1 cellular context compared by ENCODE assay signal in the genomic region with DNA sequence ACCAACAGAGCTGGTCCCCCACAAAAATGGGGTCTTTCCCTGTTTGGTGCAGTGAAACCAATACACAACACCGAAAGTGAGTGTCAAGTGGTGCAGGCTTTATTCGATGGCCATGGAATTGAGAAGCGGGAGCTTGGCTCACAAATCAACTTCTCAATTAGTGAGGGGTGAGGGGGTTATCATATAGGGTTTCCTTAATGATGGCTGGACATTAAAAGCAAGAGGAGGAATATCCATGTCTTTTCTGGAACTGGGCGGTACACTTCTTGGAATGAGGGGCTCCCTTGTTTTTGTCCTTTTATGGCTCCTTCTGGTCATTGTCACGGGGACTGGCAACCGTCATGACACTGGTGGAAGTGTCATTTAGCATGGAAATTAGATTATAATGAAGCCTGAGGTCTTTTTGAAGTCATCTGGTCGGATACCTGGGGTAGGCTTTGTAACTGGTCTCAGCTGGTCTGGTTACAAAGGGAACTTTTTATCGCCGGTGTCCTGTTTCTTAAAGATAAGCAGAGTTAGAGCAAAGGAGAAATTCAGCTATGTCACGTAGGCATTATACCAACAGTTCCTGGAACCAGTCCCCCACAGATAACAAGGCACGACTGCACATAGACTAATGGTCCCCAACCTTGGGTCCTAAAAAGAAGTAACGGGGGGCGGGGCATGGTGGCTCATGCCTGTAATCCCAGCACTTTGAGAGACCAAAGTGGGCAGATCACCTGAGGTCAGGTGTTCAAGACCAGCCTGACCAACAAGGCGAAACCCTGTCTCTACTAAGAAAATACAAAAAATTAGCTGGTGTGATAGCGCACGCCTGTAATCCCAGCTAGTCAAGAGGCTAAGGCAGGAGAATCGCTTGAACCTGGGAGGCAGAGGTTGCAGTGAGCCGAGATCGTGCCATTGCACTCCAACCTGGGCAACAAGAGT.
TF ChIP-seq lines count a peak whose summit lies in the region.

No MANE protein-coding gene starts in this region.

TF ChIP-seq in K562, 482 proteins besides CTCF, POLR2A, EP300 and RAD21 (continued from another document and continues in another):
- TF ChIP-seq, protein P1, sequence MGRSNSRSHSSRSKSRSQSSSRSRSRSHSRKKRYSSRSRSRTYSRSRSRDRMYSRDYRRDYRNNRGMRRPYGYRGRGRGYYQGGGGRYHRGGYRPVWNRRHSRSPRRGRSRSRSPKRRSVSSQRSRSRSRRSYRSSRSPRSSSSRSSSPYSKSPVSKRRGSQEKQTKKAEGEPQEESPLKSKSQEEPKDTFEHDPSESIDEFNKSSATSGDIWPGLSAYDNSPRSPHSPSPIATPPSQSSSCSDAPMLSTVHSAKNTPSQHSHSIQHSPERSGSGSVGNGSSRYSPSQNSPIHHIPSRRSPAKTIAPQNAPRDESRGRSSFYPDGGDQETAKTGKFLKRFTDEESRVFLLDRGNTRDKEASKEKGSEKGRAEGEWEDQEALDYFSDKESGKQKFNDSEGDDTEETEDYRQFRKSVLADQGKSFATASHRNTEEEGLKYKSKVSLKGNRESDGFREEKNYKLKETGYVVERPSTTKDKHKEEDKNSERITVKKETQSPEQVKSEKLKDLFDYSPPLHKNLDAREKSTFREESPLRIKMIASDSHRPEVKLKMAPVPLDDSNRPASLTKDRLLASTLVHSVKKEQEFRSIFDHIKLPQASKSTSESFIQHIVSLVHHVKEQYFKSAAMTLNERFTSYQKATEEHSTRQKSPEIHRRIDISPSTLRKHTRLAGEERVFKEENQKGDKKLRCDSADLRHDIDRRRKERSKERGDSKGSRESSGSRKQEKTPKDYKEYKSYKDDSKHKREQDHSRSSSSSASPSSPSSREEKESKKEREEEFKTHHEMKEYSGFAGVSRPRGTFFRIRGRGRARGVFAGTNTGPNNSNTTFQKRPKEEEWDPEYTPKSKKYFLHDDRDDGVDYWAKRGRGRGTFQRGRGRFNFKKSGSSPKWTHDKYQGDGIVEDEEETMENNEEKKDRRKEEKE (IDR thresholded peaks at IDR 0.05; ENCODE audit: borderline replicate concordance in 1 of 2, control insufficient read depth in 1 of 2, low read depth in 2 of 2, low read length in 1 of 2), result no peak; a peak in 1 of 4 replicates
- TF ChIP-seq HDAC1 (IDR thresholded peaks at IDR 0.05), result peak in 1 of 2 experiments; percentile 78; a peak in 2 of 4 replicates
- TF ChIP-seq, protein P2, sequence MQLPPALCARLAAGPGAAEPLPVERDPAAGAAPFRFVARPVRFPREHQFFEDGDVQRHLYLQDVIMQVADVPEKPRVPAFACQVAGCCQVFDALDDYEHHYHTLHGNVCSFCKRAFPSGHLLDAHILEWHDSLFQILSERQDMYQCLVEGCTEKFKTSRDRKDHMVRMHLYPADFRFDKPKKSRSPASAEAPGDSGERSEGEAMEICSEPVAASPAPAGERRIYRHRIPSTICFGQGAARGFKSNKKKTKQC (CRISPR knock-in tag; IDR thresholded peaks at IDR 0.05), result no peak
- TF ChIP-seq GATA2 (CRISPR knock-in tag; IDR thresholded peaks at IDR 0.05), result peak; percentile 95
- TF ChIP-seq FOXA1 (IDR thresholded peaks at IDR 0.05; ENCODE audit: borderline replicate concordance), result no peak
- peak; percentile 97 for TF ChIP-seq TAL1 (IDR thresholded peaks at IDR 0.05)
- peak; percentile 73 for TF ChIP-seq PYGO2 (tag; IDR thresholded peaks at IDR 0.05)
- TF ChIP-seq NEUROD1 (IDR thresholded peaks at IDR 0.05; ENCODE audit: borderline replicate concordance, low read depth, low read length, partially characterized antibody), result peak; percentile 89
- no peak for TF ChIP-seq ZNF12 (CRISPR knock-in tag; IDR thresholded peaks at IDR 0.05)
- TF ChIP-seq, protein P3, sequence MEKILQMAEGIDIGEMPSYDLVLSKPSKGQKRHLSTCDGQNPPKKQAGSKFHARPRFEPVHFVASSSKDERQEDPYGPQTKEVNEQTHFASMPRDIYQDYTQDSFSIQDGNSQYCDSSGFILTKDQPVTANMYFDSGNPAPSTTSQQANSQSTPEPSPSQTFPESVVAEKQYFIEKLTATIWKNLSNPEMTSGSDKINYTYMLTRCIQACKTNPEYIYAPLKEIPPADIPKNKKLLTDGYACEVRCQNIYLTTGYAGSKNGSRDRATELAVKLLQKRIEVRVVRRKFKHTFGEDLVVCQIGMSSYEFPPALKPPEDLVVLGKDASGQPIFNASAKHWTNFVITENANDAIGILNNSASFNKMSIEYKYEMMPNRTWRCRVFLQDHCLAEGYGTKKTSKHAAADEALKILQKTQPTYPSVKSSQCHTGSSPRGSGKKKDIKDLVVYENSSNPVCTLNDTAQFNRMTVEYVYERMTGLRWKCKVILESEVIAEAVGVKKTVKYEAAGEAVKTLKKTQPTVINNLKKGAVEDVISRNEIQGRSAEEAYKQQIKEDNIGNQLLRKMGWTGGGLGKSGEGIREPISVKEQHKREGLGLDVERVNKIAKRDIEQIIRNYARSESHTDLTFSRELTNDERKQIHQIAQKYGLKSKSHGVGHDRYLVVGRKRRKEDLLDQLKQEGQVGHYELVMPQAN (IDR thresholded peaks at IDR 0.05; ENCODE audit: borderline replicate concordance), result peak; percentile 57; the same call in 1 of the 2 replicates
- TF ChIP-seq, protein P4, sequence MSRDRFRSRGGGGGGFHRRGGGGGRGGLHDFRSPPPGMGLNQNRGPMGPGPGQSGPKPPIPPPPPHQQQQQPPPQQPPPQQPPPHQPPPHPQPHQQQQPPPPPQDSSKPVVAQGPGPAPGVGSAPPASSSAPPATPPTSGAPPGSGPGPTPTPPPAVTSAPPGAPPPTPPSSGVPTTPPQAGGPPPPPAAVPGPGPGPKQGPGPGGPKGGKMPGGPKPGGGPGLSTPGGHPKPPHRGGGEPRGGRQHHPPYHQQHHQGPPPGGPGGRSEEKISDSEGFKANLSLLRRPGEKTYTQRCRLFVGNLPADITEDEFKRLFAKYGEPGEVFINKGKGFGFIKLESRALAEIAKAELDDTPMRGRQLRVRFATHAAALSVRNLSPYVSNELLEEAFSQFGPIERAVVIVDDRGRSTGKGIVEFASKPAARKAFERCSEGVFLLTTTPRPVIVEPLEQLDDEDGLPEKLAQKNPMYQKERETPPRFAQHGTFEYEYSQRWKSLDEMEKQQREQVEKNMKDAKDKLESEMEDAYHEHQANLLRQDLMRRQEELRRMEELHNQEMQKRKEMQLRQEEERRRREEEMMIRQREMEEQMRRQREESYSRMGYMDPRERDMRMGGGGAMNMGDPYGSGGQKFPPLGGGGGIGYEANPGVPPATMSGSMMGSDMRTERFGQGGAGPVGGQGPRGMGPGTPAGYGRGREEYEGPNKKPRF (IDR thresholded peaks at IDR 0.05; ENCODE audit: low read depth, low read length), result no peak
- TF ChIP-seq, protein P5, sequence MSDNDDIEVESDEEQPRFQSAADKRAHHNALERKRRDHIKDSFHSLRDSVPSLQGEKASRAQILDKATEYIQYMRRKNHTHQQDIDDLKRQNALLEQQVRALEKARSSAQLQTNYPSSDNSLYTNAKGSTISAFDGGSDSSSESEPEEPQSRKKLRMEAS (CRISPR knock-in tag; IDR thresholded peaks at IDR 0.05), result 0 out of 2 replicates have a peak, but pooled peaks have one; percentile 34
- TF ChIP-seq ERF (CRISPR knock-in tag; IDR thresholded peaks at IDR 0.05), result peak; percentile 78
- TF ChIP-seq, protein P6, sequence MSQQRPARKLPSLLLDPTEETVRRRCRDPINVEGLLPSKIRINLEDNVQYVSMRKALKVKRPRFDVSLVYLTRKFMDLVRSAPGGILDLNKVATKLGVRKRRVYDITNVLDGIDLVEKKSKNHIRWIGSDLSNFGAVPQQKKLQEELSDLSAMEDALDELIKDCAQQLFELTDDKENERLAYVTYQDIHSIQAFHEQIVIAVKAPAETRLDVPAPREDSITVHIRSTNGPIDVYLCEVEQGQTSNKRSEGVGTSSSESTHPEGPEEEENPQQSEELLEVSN (IDR thresholded peaks at IDR 0.05; ENCODE audit: borderline replicate concordance in 1 of 2, extremely low read depth in 1 of 2, insufficient read depth in 1 of 2, insufficient read length in 1 of 2, low read depth in 1 of 2, low read length in 1 of 2, poor library complexity in 1 of 2, severe bottlenecking in 1 of 2), result no peak
- TF ChIP-seq XRCC5 (IDR thresholded peaks at IDR 0.05; ENCODE audit: low read depth, low read length), result no peak
- TF ChIP-seq RBM22 (IDR thresholded peaks at IDR 0.05; ENCODE audit: low read depth, low read length, poor library complexity, severe bottlenecking), result no peak
- TF ChIP-seq CCAR2 (IDR thresholded peaks at IDR 0.05; ENCODE audit: low read depth, low read length), result no peak
- TF ChIP-seq RBM39 (optimal IDR thresholded peaks at IDR 0.05; ENCODE audit: low read depth, low read length), result no peak
- TF ChIP-seq CBFA2T2 (conservative IDR thresholded peaks at IDR 0.05), result no peak
- peak; percentile 91 for TF ChIP-seq DMBX1 (CRISPR knock-in tag; IDR thresholded peaks at IDR 0.05; ENCODE audit: borderline replicate concordance)
- TF ChIP-seq PHB (CRISPR knock-in tag; IDR thresholded peaks at IDR 0.05), result no peak
- TF ChIP-seq SRSF3 (IDR thresholded peaks at IDR 0.05; ENCODE audit: insufficient read depth, low read length), result no peak
- TF ChIP-seq MYNN (IDR thresholded peaks at IDR 0.05), result peak; percentile 86
- no peak for TF ChIP-seq MYNN (CRISPR knock-in tag; IDR thresholded peaks at IDR 0.05)
- TF ChIP-seq ZNF212 (CRISPR knock-in tag; IDR thresholded peaks at IDR 0.05), result no peak
- TF ChIP-seq TOE1 (IDR thresholded peaks at IDR 0.05; ENCODE audit: borderline replicate concordance), result no peak
- TF ChIP-seq TOE1 (CRISPR knock-in tag; IDR thresholded peaks at IDR 0.05; ENCODE audit: borderline replicate concordance, low read depth), result 0 out of 2 replicates have a peak, but pooled peaks have one; percentile 40
- TF ChIP-seq TEAD2 (tag; IDR thresholded peaks at IDR 0.05), result peak; percentile 71; the same call in 1 of the 2 replicates
- TF ChIP-seq MEF2A (IDR thresholded peaks at IDR 0.05; ENCODE audit: control insufficient read depth, low read depth, low read length), result peak; percentile 71; the same call in 1 of the 2 replicates
- TF ChIP-seq CHD2 (IDR thresholded peaks at IDR 0.05; ENCODE audit: low read depth, low read length), result no peak
- peak; percentile 31 for TF ChIP-seq TAF1 (IDR thresholded peaks at IDR 0.05; ENCODE audit: control insufficient read depth, extremely low read depth, insufficient read depth, low read length, severe bottlenecking)
- TF ChIP-seq ZNF507 (tag; conservative IDR thresholded peaks at IDR 0.05), result no peak
- TF ChIP-seq, protein P7, sequence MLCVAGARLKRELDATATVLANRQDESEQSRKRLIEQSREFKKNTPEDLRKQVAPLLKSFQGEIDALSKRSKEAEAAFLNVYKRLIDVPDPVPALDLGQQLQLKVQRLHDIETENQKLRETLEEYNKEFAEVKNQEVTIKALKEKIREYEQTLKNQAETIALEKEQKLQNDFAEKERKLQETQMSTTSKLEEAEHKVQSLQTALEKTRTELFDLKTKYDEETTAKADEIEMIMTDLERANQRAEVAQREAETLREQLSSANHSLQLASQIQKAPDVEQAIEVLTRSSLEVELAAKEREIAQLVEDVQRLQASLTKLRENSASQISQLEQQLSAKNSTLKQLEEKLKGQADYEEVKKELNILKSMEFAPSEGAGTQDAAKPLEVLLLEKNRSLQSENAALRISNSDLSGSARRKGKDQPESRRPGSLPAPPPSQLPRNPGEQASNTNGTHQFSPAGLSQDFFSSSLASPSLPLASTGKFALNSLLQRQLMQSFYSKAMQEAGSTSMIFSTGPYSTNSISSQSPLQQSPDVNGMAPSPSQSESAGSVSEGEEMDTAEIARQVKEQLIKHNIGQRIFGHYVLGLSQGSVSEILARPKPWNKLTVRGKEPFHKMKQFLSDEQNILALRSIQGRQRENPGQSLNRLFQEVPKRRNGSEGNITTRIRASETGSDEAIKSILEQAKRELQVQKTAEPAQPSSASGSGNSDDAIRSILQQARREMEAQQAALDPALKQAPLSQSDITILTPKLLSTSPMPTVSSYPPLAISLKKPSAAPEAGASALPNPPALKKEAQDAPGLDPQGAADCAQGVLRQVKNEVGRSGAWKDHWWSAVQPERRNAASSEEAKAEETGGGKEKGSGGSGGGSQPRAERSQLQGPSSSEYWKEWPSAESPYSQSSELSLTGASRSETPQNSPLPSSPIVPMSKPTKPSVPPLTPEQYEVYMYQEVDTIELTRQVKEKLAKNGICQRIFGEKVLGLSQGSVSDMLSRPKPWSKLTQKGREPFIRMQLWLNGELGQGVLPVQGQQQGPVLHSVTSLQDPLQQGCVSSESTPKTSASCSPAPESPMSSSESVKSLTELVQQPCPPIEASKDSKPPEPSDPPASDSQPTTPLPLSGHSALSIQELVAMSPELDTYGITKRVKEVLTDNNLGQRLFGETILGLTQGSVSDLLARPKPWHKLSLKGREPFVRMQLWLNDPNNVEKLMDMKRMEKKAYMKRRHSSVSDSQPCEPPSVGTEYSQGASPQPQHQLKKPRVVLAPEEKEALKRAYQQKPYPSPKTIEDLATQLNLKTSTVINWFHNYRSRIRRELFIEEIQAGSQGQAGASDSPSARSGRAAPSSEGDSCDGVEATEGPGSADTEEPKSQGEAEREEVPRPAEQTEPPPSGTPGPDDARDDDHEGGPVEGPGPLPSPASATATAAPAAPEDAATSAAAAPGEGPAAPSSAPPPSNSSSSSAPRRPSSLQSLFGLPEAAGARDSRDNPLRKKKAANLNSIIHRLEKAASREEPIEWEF (CRISPR knock-in tag; IDR thresholded peaks at IDR 0.05), result no peak
- peak; percentile 98 for TF ChIP-seq CTBP1 (IDR thresholded peaks at IDR 0.05; ENCODE audit: borderline replicate concordance)
- no peak for TF ChIP-seq ZNF184 (CRISPR knock-in tag; IDR thresholded peaks at IDR 0.05)
- TF ChIP-seq POLR2B (IDR thresholded peaks at IDR 0.05; ENCODE audit: low read depth, partially characterized antibody), result peak; percentile 42
- TF ChIP-seq, protein P8, sequence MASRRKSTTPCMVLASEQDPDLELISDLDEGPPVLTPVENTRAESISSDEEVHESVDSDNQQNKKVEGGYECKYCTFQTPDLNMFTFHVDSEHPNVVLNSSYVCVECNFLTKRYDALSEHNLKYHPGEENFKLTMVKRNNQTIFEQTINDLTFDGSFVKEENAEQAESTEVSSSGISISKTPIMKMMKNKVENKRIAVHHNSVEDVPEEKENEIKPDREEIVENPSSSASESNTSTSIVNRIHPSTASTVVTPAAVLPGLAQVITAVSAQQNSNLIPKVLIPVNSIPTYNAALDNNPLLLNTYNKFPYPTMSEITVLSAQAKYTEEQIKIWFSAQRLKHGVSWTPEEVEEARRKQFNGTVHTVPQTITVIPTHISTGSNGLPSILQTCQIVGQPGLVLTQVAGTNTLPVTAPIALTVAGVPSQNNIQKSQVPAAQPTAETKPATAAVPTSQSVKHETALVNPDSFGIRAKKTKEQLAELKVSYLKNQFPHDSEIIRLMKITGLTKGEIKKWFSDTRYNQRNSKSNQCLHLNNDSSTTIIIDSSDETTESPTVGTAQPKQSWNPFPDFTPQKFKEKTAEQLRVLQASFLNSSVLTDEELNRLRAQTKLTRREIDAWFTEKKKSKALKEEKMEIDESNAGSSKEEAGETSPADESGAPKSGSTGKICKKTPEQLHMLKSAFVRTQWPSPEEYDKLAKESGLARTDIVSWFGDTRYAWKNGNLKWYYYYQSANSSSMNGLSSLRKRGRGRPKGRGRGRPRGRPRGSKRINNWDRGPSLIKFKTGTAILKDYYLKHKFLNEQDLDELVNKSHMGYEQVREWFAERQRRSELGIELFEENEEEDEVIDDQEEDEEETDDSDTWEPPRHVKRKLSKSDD (conservative IDR thresholded peaks at IDR 0.05; ENCODE audit: low read length), result peak; percentile 29; the same call in 1 of the 2 replicates
- 0 out of 2 replicates have a peak, but pooled peaks have one; percentile 14 for TF ChIP-seq ZNF830 (CRISPR knock-in tag; IDR thresholded peaks at IDR 0.05)
- peak; percentile 44; the same call in 1 of the 2 replicates for TF ChIP-seq RBFOX2 (IDR thresholded peaks at IDR 0.05; ENCODE audit: low read depth, low read length)
- TF ChIP-seq DDX20 (tag; IDR thresholded peaks at IDR 0.05; ENCODE audit: low read depth), result no peak
